Comparison of ENCODE assay signal across 20 cellular contexts in genomic region chr17:30253316-30253715, GRCh38. TPM values are rescaled to one million over a fixed set of nuclear protein-coding genes. Genes with fewer than 3 reads are reported as not detected.
DNase-seq lines count a peak whose midpoint lies in the region; ATAC-seq and TF ChIP-seq lines count a peak whose summit lies in the region.
"Had no signal": no experiment of that assay in that cellular context is flagged by ENCODE, and none has a peak within 500 bp of the region (broad histone marks: within the 10 kb centered on the region; RNA-seq: fewer than 3 reads in every experiment).

No MANE protein-coding gene starts in this region.

- no peaks in the 10 kb centered on the region for H3F3A ChIP-seq in neural progenitor cell (ENCODE audit: low read depth)

- H3K36me3 Mint-ChIP-seq in CD4-positive, CD25-positive, alpha-beta regulatory T cell, result peaks cover 38% of the 10 kb centered on the region
- peaks cover 20% of the 10 kb centered on the region for H3K36me3 Mint-ChIP-seq in progenitor cell of endocrine pancreas (ENCODE audit: insufficient read depth)
- peaks cover 8% of the 10 kb centered on the region for H3K36me3 Mint-ChIP-seq in T-helper 17 cell (ENCODE audit: low read depth)
- H3K36me3 Mint-ChIP-seq in neural progenitor cell, result peaks cover 24% of the 10 kb centered on the region

- H3K27ac ChIP-seq in CD4-positive, CD25-positive, alpha-beta regulatory T cell (ENCODE audit: insufficient read depth, low read length, poor library complexity, severe bottlenecking), result no peak overlapping the region
- H3K27ac ChIP-seq in hepatocyte (peak overlapping the region; percentile 27), neural progenitor cell (no peak overlapping the region)

- H3K4me1 ChIP-seq in CD4-positive, CD25-positive, alpha-beta regulatory T cell (ENCODE audit: control insufficient read depth, insufficient read depth, low read length, poor library complexity, severe bottlenecking), result no peaks in the 10 kb centered on the region
- H3K4me1 ChIP-seq in hepatocyte (ENCODE audit: insufficient read depth), result no peaks in the 10 kb centered on the region
- H3K4me1 ChIP-seq in neural progenitor cell, result no peaks in the 10 kb centered on the region

- peaks cover 0 to 6% (median 2%) of the 10 kb centered on the region in 4 donors for H3K4me1 Mint-ChIP-seq in CD4-positive, CD25-positive, alpha-beta regulatory T cell
- H3K4me1 Mint-ChIP-seq in progenitor cell of endocrine pancreas (ENCODE audit: low read depth) (peaks cover 11% of the 10 kb centered on the region), T-helper 17 cell (no peaks in the 10 kb centered on the region), neural progenitor cell (no peaks in the 10 kb centered on the region)

- no peaks in the 10 kb centered on the region for H3K9me2 ChIP-seq in hepatocyte (replicated peaks; ENCODE audit: insufficient read depth)

- 65% methylated on average over 7 of the region's 7 CpGs for WGBS in hepatocyte (ENCODE audit: low lambda C conversion rate, missing lambda C conversion rate)

- H4K20me1 ChIP-seq in hepatocyte (ENCODE audit: insufficient read depth, poor library complexity, severe bottlenecking) (no peaks in the 10 kb centered on the region), neural progenitor cell (ENCODE audit: low read depth) (no peaks in the 10 kb centered on the region)

- H3K4me3 ChIP-seq in CD4-positive, CD25-positive, alpha-beta regulatory T cell (ENCODE audit: low read depth, low read length), result no peak overlapping the region
- no peak overlapping the region for H3K4me3 ChIP-seq in LNCaP clone FGC (ENCODE audit: low read depth, low read length)
- no peak overlapping the region for H3K4me3 ChIP-seq in hepatocyte
- H3K4me3 ChIP-seq in neural progenitor cell, result no peak overlapping the region
- H3K4me3 ChIP-seq: GM12878 had no signal

- H3K27me3 Mint-ChIP-seq in CD4-positive, CD25-positive, alpha-beta regulatory T cell, result no peaks in the 10 kb centered on the region
- no peaks in the 10 kb centered on the region for H3K27me3 Mint-ChIP-seq in progenitor cell of endocrine pancreas
- H3K27me3 Mint-ChIP-seq in T-helper 17 cell, result no peaks in the 10 kb centered on the region
- H3K27me3 Mint-ChIP-seq in neural progenitor cell (ENCODE audit: insufficient read depth, low read depth), result no peaks in the 10 kb centered on the region

- peaks cover 39% of the 10 kb centered on the region for H3K36me3 ChIP-seq in CD4-positive, CD25-positive, alpha-beta regulatory T cell (ENCODE audit: control insufficient read depth, insufficient read depth, low read length)
- no peaks in the 10 kb centered on the region for H3K36me3 ChIP-seq in hepatocyte (replicated peaks; ENCODE audit: insufficient read depth, low read depth)
- peaks cover 3% of the 10 kb centered on the region for H3K36me3 ChIP-seq in neural progenitor cell

- DNase-seq in CD4-positive, CD25-positive, alpha-beta regulatory T cell, result no peak
- DNase-seq in LNCaP clone FGC (ENCODE audit: low read depth) (peak; percentile 63), hepatocyte (ENCODE audit: low spot score) (no peak), progenitor cell of endocrine pancreas (ENCODE audit: low spot score, unreplicated experiment) (no peak), T-helper 17 cell (no peak), middle frontal gyrus (ENCODE audit: extremely low spot score, low spot score) (no peak), RKO (ENCODE audit: low spot score) (no peak), neural progenitor cell (ENCODE audit: low spot score) (no peak)
- DNase-seq: AML-193, Calu3, HCEC 1CT, KG1, NCI-H1092, NCI-H1694, NCI-H2107, NCI-H69 had no signal

- no peak overlapping the region for H2AFZ ChIP-seq in hepatocyte
- no peak overlapping the region for H2AFZ ChIP-seq in neural progenitor cell (replicated peaks)

- no peak for TF ChIP-seq CTCF in LNCaP clone FGC (IDR thresholded peaks at IDR 0.05; ENCODE audit: control insufficient read depth, extremely low read depth, insufficient read depth)
- no peak for TF ChIP-seq CTCF in hepatocyte (IDR thresholded peaks at IDR 0.05; ENCODE audit: poor library complexity)
- TF ChIP-seq CTCF in progenitor cell of endocrine pancreas (IDR thresholded peaks at IDR 0.05; ENCODE audit: unreplicated experiment), result no peak
- no peak for TF ChIP-seq CTCF in neural progenitor cell (IDR thresholded peaks at IDR 0.05)

- H3K79me2 ChIP-seq in hepatocyte (no peaks in the 10 kb centered on the region), neural progenitor cell (ENCODE audit: low read depth) (no peaks in the 10 kb centered on the region)

- no peaks in the 10 kb centered on the region for H3K9me3 ChIP-seq in CD4-positive, CD25-positive, alpha-beta regulatory T cell (ENCODE audit: control insufficient read depth in 2 of 2, low read length in 2 of 2)
- H3K9me3 ChIP-seq in hepatocyte (ENCODE audit: low read depth) (no peaks in the 10 kb centered on the region), T-helper 17 cell (ENCODE audit: control insufficient read depth, low read length, poor library complexity, severe bottlenecking) (no peaks in the 10 kb centered on the region), neural progenitor cell (ENCODE audit: low read depth) (no peaks in the 10 kb centered on the region)

- peak overlapping the region in 2 of 3 donors; percentile 50 to 57 for H3K27ac Mint-ChIP-seq in CD4-positive, CD25-positive, alpha-beta regulatory T cell
- H3K27ac Mint-ChIP-seq in progenitor cell of endocrine pancreas (peak overlapping the region; percentile 85), T-helper 17 cell (no peak overlapping the region), neural progenitor cell (no peak overlapping the region)

- H3K4me2 ChIP-seq in hepatocyte, result no peak overlapping the region
- H3K4me2 ChIP-seq in neural progenitor cell, result no peak overlapping the region

- H3K9me3 Mint-ChIP-seq in CD4-positive, CD25-positive, alpha-beta regulatory T cell, result no peaks in the 10 kb centered on the region
- no peaks in the 10 kb centered on the region for H3K9me3 Mint-ChIP-seq in progenitor cell of endocrine pancreas (ENCODE audit: low read depth)
- no peaks in the 10 kb centered on the region for H3K9me3 Mint-ChIP-seq in neural progenitor cell

- H3K4me3 Mint-ChIP-seq in CD4-positive, CD25-positive, alpha-beta regulatory T cell, result no peak overlapping the region
- H3K4me3 Mint-ChIP-seq in progenitor cell of endocrine pancreas (ENCODE audit: low read depth), result no peak overlapping the region
- H3K4me3 Mint-ChIP-seq in T-helper 17 cell, result no peak overlapping the region
- no peak overlapping the region for H3K4me3 Mint-ChIP-seq in neural progenitor cell

- no peaks in the 10 kb centered on the region for H3K27me3 ChIP-seq in CD4-positive, CD25-positive, alpha-beta regulatory T cell (ENCODE audit: control insufficient read depth, insufficient read depth, low read length)
- no peaks in the 10 kb centered on the region for H3K27me3 ChIP-seq in hepatocyte
- H3K27me3 ChIP-seq in neural progenitor cell, result no peaks in the 10 kb centered on the region

- no peak for ATAC-seq in CD4-positive, CD25-positive, alpha-beta regulatory T cell (ENCODE audit: low read depth in 2 of 2)
- no peak for ATAC-seq in T-helper 17 cell
- ATAC-seq: GM12878 had no signal

- no peak overlapping the region for H3K9ac ChIP-seq in neural progenitor cell

RNA-seq across cellular contexts. Expression of gene SLC6A4, which starts 17.8 kb away (rescaled TPM):
- 0.25 TPM for total RNA-seq in CD4-positive, CD25-positive, alpha-beta regulatory T cell
- polyA plus RNA-seq in CD4-positive, CD25-positive, alpha-beta regulatory T cell, result under 1 TPM in 1 of 4 donors, not detected in 3; 0.24 TPM
- total RNA-seq in hepatocyte, result 2.0 and 3.8 TPM in 2 replicates
- polyA plus RNA-seq in hepatocyte, result 2.6 and 6.0 TPM in 2 replicates
- total RNA-seq in progenitor cell of endocrine pancreas, result 0.64 and 0.96 TPM in 2 replicates
- total RNA-seq in T-helper 17 cell, result 1 to 10 TPM in 1 of 2 donors, under 1 TPM in 1; 0.10 to 5.0 TPM
- total RNA-seq in neural progenitor cell (ENCODE audit: low replicate concordance), result 0.25 TPM in 1 of 2 replicates, not detected in the other
- total RNA-seq: A673, Calu3, G401, MCF 10A had no signal

RNA-seq across cellular contexts. Expression of gene BLMH, which starts 38.4 kb away (rescaled TPM):
- 30.0 TPM for total RNA-seq in CD4-positive, CD25-positive, alpha-beta regulatory T cell
- polyA plus RNA-seq in CD4-positive, CD25-positive, alpha-beta regulatory T cell, result 10 to 100 TPM; 16.7 to 21.5 (median 18.9) TPM
- total RNA-seq in hepatocyte (28.2 and 29.0 TPM in 2 replicates), progenitor cell of endocrine pancreas (60.9 and 64.2 TPM in 2 replicates), T-helper 17 cell (10 to 100 TPM; 37.7 to 50.9 TPM), neural progenitor cell (ENCODE audit: low replicate concordance) (75.5 and 98.8 TPM in 2 replicates)
- 21.3 and 26.0 TPM in 2 replicates for polyA plus RNA-seq in hepatocyte

Comparison
In these comparisons a context has a peak if more than half of its experiments do, and no peak if none do; other contexts are left out.
1. H3K27ac Mint-ChIP-seq: peak in CD4-positive, CD25-positive, alpha-beta regulatory T cell (2 of 3) and progenitor cell of endocrine pancreas (single experiment); none in T-helper 17 cell (single experiment) and neural progenitor cell (single experiment).